ENCODE assay signal across 1 cellular context in the genomic region with DNA sequence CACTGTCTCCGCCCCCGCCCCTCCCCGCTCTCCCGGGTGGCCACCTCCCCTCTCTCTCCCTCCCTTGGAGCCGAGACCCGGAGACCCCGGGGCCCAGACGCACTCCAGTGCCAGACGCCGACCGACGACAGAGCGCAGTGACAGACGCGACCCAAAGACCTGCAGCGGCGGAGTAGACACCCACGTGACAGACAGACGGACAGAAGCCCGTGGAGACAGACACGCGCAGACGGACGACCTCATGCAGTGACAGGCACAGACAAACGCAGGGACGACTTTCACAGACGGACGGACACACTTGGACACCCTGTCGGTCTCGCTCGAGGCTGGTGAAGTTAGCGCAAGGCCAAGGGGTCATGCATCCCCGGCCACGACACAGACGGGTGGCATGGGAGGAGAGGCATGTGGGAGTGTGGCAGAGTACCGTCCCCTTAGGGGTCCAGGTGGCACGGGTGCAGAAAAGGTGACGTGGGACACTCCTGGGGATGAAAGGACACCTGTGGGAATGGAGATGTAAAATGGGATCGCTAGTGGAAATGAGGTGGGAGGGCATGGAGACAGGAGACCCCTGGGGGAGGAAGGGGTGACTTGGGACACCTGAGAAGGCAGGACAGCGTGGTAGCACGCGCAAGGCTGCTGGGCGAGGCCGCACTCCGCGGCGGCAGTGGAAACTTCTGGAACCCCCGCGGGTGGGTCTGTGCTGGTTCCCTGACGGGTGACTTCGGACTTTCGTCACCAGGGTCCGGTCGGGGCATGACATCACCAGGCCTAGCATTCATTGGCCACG.
TF ChIP-seq lines count a peak whose summit lies in the region.

No MANE protein-coding gene starts in this region.

TF ChIP-seq in K562, 482 proteins besides CTCF, POLR2A, EP300 and RAD21 (continues in another document):
- TF ChIP-seq ZNF324 (CRISPR knock-in tag; IDR thresholded peaks at IDR 0.05) (no peak), BDP1 (IDR thresholded peaks at IDR 0.05; ENCODE audit: insufficient read depth, insufficient read length) (no peak), CREB1 (IDR thresholded peaks at IDR 0.05) (peak; percentile 53; the same call in 1 of the 2 replicates), CREB1 (CRISPR knock-in tag; IDR thresholded peaks at IDR 0.05) (peak; percentile 45; the same call in 1 of the 2 replicates), CBFA2T2 (conservative IDR thresholded peaks at IDR 0.05) (peak; percentile 55), NCOA2 (IDR thresholded peaks at IDR 0.05; ENCODE audit: partially characterized antibody in 2 of 2) (no peak), MYC (IDR thresholded peaks at IDR 0.05; ENCODE audit: low read depth, low read length) (no peak; the same call in 1 of the 2 replicates), MYC (CRISPR knock-in tag; IDR thresholded peaks at IDR 0.05; ENCODE audit: borderline replicate concordance, low read depth) (0 out of 2 replicates have a peak, but pooled peaks have one; percentile 31), SMARCC2 (IDR thresholded peaks at IDR 0.05; ENCODE audit: low read depth) (no peak), BRD9 (IDR thresholded peaks at IDR 0.05; ENCODE audit: low read depth, partially characterized antibody) (peak; percentile 32), CHD4 (IDR thresholded peaks at IDR 0.05; ENCODE audit: insufficient read depth, insufficient replicate concordance, low read depth, low read length, poor library complexity, severe bottlenecking) (no peak), TRIM24 (IDR thresholded peaks at IDR 0.05) (peak in 1 of 2 experiments; percentile 76; a peak in 1 of 4 replicates), SPI1 (IDR thresholded peaks at IDR 0.05; ENCODE audit: borderline replicate concordance, low read depth, low read length) (no peak), HLTF (IDR thresholded peaks at IDR 0.05) (peak; percentile 78), GATAD2A (IDR thresholded peaks at IDR 0.05) (peak; percentile 79), TEAD4 (IDR thresholded peaks at IDR 0.05; ENCODE audit: low read length) (0 out of 2 replicates have a peak, but pooled peaks have one; percentile 43), TEAD4 (CRISPR knock-in tag; IDR thresholded peaks at IDR 0.05; ENCODE audit: borderline replicate concordance) (no peak), NCOA1 (IDR thresholded peaks at IDR 0.05; ENCODE audit: low read depth) (0 out of 2 replicates have a peak, but pooled peaks have one; percentile 25), NFYB (IDR thresholded peaks at IDR 0.05; ENCODE audit: extremely low read depth, insufficient read length) (peak; percentile 6), ZEB2 (IDR thresholded peaks at IDR 0.05) (peak; percentile 29; the same call in 1 of the 2 replicates), TCFL5 (CRISPR knock-in tag; conservative IDR thresholded peaks at IDR 0.05) (no peak), HDAC1 (IDR thresholded peaks at IDR 0.05) (peak in 1 of 2 experiments; percentile 94; a peak in 2 of 4 replicates), TAF1 (IDR thresholded peaks at IDR 0.05; ENCODE audit: control insufficient read depth, extremely low read depth, insufficient read depth, low read length, severe bottlenecking) (peak; percentile 45), SRSF1 (IDR thresholded peaks at IDR 0.05; ENCODE audit: low read depth, low read length) (no peak), BHLHE40 (IDR thresholded peaks at IDR 0.05; ENCODE audit: low read length) (peak; percentile 22; the same call in 1 of the 2 replicates), TCF7 (IDR thresholded peaks at IDR 0.05; ENCODE audit: borderline replicate concordance) (no peak), CCNT2 (IDR thresholded peaks at IDR 0.05; ENCODE audit: borderline replicate concordance, extremely low read depth, insufficient read length, low read depth, low read length) (peak; percentile 9), HNRNPH1 (optimal IDR thresholded peaks at IDR 0.05; ENCODE audit: low read depth, low read length) (no peak)
- TF ChIP-seq, protein P1, sequence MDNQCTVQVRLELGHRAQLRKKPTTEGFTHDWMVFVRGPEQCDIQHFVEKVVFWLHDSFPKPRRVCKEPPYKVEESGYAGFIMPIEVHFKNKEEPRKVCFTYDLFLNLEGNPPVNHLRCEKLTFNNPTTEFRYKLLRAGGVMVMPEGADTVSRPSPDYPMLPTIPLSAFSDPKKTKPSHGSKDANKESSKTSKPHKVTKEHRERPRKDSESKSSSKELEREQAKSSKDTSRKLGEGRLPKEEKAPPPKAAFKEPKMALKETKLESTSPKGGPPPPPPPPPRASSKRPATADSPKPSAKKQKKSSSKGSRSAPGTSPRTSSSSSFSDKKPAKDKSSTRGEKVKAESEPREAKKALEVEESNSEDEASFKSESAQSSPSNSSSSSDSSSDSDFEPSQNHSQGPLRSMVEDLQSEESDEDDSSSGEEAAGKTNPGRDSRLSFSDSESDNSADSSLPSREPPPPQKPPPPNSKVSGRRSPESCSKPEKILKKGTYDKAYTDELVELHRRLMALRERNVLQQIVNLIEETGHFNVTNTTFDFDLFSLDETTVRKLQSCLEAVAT (IDR thresholded peaks at IDR 0.05), result peak; percentile 13 to 29; a peak in 2 of 4 replicates
- TF ChIP-seq, protein P2, sequence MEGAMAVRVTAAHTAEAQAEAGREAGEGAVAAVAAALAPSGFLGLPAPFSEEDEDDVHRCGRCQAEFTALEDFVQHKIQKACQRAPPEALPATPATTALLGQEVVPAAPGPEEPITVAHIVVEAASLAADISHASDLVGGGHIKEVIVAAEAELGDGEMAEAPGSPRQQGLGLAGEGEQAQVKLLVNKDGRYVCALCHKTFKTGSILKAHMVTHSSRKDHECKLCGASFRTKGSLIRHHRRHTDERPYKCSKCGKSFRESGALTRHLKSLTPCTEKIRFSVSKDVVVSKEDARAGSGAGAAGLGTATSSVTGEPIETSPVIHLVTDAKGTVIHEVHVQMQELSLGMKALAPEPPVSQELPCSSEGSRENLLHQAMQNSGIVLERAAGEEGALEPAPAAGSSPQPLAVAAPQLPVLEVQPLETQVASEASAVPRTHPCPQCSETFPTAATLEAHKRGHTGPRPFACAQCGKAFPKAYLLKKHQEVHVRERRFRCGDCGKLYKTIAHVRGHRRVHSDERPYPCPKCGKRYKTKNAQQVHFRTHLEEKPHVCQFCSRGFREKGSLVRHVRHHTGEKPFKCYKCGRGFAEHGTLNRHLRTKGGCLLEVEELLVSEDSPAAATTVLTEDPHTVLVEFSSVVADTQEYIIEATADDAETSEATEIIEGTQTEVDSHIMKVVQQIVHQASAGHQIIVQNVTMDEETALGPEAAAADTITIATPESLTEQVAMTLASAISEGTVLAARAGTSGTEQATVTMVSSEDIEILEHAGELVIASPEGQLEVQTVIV (CRISPR knock-in tag; IDR thresholded peaks at IDR 0.05; ENCODE audit: borderline replicate concordance), result no peak
- TF ChIP-seq, protein P3, sequence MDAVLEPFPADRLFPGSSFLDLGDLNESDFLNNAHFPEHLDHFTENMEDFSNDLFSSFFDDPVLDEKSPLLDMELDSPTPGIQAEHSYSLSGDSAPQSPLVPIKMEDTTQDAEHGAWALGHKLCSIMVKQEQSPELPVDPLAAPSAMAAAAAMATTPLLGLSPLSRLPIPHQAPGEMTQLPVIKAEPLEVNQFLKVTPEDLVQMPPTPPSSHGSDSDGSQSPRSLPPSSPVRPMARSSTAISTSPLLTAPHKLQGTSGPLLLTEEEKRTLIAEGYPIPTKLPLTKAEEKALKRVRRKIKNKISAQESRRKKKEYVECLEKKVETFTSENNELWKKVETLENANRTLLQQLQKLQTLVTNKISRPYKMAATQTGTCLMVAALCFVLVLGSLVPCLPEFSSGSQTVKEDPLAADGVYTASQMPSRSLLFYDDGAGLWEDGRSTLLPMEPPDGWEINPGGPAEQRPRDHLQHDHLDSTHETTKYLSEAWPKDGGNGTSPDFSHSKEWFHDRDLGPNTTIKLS (IDR thresholded peaks at IDR 0.05; ENCODE audit: borderline replicate concordance, low read depth), result peak; percentile 25; the same call in 1 of the 2 replicates
- TF ChIP-seq, protein P4, sequence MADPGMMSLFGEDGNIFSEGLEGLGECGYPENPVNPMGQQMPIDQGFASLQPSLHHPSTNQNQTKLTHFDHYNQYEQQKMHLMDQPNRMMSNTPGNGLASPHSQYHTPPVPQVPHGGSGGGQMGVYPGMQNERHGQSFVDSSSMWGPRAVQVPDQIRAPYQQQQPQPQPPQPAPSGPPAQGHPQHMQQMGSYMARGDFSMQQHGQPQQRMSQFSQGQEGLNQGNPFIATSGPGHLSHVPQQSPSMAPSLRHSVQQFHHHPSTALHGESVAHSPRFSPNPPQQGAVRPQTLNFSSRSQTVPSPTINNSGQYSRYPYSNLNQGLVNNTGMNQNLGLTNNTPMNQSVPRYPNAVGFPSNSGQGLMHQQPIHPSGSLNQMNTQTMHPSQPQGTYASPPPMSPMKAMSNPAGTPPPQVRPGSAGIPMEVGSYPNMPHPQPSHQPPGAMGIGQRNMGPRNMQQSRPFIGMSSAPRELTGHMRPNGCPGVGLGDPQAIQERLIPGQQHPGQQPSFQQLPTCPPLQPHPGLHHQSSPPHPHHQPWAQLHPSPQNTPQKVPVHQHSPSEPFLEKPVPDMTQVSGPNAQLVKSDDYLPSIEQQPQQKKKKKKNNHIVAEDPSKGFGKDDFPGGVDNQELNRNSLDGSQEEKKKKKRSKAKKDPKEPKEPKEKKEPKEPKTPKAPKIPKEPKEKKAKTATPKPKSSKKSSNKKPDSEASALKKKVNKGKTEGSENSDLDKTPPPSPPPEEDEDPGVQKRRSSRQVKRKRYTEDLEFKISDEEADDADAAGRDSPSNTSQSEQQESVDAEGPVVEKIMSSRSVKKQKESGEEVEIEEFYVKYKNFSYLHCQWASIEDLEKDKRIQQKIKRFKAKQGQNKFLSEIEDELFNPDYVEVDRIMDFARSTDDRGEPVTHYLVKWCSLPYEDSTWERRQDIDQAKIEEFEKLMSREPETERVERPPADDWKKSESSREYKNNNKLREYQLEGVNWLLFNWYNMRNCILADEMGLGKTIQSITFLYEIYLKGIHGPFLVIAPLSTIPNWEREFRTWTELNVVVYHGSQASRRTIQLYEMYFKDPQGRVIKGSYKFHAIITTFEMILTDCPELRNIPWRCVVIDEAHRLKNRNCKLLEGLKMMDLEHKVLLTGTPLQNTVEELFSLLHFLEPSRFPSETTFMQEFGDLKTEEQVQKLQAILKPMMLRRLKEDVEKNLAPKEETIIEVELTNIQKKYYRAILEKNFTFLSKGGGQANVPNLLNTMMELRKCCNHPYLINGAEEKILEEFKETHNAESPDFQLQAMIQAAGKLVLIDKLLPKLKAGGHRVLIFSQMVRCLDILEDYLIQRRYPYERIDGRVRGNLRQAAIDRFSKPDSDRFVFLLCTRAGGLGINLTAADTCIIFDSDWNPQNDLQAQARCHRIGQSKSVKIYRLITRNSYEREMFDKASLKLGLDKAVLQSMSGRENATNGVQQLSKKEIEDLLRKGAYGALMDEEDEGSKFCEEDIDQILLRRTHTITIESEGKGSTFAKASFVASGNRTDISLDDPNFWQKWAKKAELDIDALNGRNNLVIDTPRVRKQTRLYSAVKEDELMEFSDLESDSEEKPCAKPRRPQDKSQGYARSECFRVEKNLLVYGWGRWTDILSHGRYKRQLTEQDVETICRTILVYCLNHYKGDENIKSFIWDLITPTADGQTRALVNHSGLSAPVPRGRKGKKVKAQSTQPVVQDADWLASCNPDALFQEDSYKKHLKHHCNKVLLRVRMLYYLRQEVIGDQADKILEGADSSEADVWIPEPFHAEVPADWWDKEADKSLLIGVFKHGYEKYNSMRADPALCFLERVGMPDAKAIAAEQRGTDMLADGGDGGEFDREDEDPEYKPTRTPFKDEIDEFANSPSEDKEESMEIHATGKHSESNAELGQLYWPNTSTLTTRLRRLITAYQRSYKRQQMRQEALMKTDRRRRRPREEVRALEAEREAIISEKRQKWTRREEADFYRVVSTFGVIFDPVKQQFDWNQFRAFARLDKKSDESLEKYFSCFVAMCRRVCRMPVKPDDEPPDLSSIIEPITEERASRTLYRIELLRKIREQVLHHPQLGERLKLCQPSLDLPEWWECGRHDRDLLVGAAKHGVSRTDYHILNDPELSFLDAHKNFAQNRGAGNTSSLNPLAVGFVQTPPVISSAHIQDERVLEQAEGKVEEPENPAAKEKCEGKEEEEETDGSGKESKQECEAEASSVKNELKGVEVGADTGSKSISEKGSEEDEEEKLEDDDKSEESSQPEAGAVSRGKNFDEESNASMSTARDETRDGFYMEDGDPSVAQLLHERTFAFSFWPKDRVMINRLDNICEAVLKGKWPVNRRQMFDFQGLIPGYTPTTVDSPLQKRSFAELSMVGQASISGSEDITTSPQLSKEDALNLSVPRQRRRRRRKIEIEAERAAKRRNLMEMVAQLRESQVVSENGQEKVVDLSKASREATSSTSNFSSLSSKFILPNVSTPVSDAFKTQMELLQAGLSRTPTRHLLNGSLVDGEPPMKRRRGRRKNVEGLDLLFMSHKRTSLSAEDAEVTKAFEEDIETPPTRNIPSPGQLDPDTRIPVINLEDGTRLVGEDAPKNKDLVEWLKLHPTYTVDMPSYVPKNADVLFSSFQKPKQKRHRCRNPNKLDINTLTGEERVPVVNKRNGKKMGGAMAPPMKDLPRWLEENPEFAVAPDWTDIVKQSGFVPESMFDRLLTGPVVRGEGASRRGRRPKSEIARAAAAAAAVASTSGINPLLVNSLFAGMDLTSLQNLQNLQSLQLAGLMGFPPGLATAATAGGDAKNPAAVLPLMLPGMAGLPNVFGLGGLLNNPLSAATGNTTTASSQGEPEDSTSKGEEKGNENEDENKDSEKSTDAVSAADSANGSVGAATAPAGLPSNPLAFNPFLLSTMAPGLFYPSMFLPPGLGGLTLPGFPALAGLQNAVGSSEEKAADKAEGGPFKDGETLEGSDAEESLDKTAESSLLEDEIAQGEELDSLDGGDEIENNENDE (IDR thresholded peaks at IDR 0.05; ENCODE audit: low read depth, low read length), result no peak
- TF ChIP-seq, protein P5, sequence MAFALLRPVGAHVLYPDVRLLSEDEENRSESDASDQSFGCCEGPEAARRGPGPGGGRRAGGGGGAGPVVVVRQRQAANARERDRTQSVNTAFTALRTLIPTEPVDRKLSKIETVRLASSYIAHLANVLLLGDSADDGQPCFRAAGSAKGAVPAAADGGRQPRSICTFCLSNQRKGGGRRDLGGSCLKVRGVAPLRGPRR (CRISPR knock-in tag; IDR thresholded peaks at IDR 0.05), result no peak
- TF ChIP-seq, protein P6, sequence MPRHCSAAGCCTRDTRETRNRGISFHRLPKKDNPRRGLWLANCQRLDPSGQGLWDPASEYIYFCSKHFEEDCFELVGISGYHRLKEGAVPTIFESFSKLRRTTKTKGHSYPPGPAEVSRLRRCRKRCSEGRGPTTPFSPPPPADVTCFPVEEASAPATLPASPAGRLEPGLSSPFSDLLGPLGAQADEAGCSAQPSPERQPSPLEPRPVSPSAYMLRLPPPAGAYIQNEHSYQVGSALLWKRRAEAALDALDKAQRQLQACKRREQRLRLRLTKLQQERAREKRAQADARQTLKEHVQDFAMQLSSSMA (CRISPR knock-in tag; IDR thresholded peaks at IDR 0.05), result no peak
- TF ChIP-seq, protein P7, sequence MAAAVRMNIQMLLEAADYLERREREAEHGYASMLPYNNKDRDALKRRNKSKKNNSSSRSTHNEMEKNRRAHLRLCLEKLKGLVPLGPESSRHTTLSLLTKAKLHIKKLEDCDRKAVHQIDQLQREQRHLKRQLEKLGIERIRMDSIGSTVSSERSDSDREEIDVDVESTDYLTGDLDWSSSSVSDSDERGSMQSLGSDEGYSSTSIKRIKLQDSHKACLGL (CRISPR knock-in tag; IDR thresholded peaks at IDR 0.05; ENCODE audit: borderline replicate concordance, poor library complexity, severe bottlenecking), result no peak
- TF ChIP-seq, protein P8, sequence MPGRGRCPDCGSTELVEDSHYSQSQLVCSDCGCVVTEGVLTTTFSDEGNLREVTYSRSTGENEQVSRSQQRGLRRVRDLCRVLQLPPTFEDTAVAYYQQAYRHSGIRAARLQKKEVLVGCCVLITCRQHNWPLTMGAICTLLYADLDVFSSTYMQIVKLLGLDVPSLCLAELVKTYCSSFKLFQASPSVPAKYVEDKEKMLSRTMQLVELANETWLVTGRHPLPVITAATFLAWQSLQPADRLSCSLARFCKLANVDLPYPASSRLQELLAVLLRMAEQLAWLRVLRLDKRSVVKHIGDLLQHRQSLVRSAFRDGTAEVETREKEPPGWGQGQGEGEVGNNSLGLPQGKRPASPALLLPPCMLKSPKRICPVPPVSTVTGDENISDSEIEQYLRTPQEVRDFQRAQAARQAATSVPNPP (IDR thresholded peaks at IDR 0.05; ENCODE audit: borderline replicate concordance, insufficient read depth, insufficient read length), result no peak
